ENCODE assay signal across 9 cellular contexts in the genomic region with DNA sequence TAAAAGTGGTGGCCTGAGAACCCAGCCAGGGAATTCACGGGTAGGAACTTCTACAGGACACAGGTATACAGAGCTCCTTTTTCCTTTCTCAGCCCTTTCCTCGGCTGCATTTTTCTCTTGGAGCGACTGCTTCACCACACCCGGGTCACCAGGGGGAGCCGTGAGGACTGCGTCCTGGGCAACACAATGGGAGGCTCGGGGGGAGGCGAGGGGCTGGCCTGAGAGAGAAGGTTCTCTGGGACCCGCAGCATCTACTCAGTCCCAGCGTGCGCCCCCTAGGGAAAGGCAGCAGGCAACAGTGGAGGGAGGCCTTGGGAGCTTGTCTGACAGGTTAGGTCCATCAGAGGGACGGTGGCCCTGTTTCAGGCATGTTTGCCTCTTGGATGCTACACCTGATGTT. TPM values are rescaled to one million over a fixed set of nuclear protein-coding genes. Genes with fewer than 3 reads are reported as not detected.
DNase-seq lines count a peak whose midpoint lies in the region; ATAC-seq, FAIRE-seq and TF ChIP-seq lines count a peak whose summit lies in the region.
"Not testable (repeated sequence)": the region's sequence is repeated elsewhere in the genome, so short reads cannot be mapped to it uniquely, and the experiment has no call there.
"Had no signal": no experiment of that assay in that cellular context is flagged by ENCODE, and none has a peak within 500 bp of the region (broad histone marks: within the 10 kb centered on the region; RNA-seq: fewer than 3 reads in every experiment).

No MANE protein-coding gene starts in this region.

- H3K4me1 ChIP-seq in H9 (ENCODE audit: insufficient read depth, low read length); SJSA1 (replicated peaks); adipocyte (ENCODE audit: control insufficient read depth, insufficient read depth, low read length); HepG2 (ENCODE audit: insufficient read depth, low read length); spleen: not testable (repeated sequence)

- TF ChIP-seq CTCF in H9 (conservative IDR thresholded peaks at IDR 0.05) (peak; percentile 80), fibroblast of mammary gland (conservative IDR thresholded peaks at IDR 0.05; ENCODE audit: control insufficient read depth, insufficient read depth, low read depth, low read length) (peak; percentile 37), HepG2 (CRISPR knock-in tag; IDR thresholded peaks at IDR 0.05) (peak; percentile 41), spleen (IDR thresholded peaks at IDR 0.05 in 8 of 11, conservative IDR thresholded peaks at IDR 0.05 in 3 of 11) (peak in 4 of 11 experiments; percentile 7 to 47 (median 26))

- H4K5ac ChIP-seq in H9 (ENCODE audit: insufficient read length, low read depth, low read length): not testable (repeated sequence)

- intact Hi-C loops in HepG2 (cut with micrococcal nuclease; ENCODE audit: unreplicated experiment); spleen (cut with DNase I; ENCODE audit: low total_unique reads): not testable (repeated sequence)

- H2BK20ac ChIP-seq in H9 (ENCODE audit: low read depth, low read length, poor library complexity, severe bottlenecking): not testable (repeated sequence)

- not testable (repeated sequence) for TF ChIP-seq POLR2A in HepG2 (IDR thresholded peaks at IDR 0.05; ENCODE audit: insufficient read depth in 1 of 2, low read depth in 2 of 2, low read length in 2 of 2); spleen (IDR thresholded peaks at IDR 0.05)

- BruUV-seq in HepG2 (replicated peaks; lab: Mats Ljungman, UMichigan): not testable (repeated sequence)

- H3K9me3 Mint-ChIP-seq in H9: not testable (repeated sequence)

- not testable (repeated sequence) for H2BK12ac ChIP-seq in H9 (ENCODE audit: insufficient read length, low read depth, low read length)

- H3K14ac ChIP-seq in H9 (ENCODE audit: insufficient read depth, low read length): not testable (repeated sequence)

- no CpG with 5 or more reads among the region's 12 CpGs for WGBS in H9 (ENCODE audit: extremely low coverage, insufficient read length, low lambda C conversion rate)
- WGBS in HepG2 (ENCODE audit: low lambda C conversion rate): 0% methylated on average over 3 of the region's 12 CpGs
- WGBS in spleen, 5 donors: 23 to 47% (median 35%) methylated on average over 12 of the region's 12 CpGs

- H3T11ph ChIP-seq in H9 (ENCODE audit: low read length): not testable (repeated sequence)

- TF ChIP-seq EP300 in HepG2 (IDR thresholded peaks at IDR 0.05; ENCODE audit: low read depth in 2 of 2, low read length in 2 of 2); HepG2 (CRISPR knock-in tag; IDR thresholded peaks at IDR 0.05; ENCODE audit: borderline replicate concordance): not testable (repeated sequence)

- not testable (repeated sequence) for H3K18ac ChIP-seq in H9 (ENCODE audit: insufficient read length, low read depth, low read length)

- not testable (repeated sequence) for H3K27ac Mint-ChIP-seq in H9

- H3K9ac ChIP-seq in H9 (ENCODE audit: extremely low read depth, insufficient read length, low read length); adipocyte (ENCODE audit: low read length); HepG2 (ENCODE audit: insufficient read depth, low read depth, low read length): not testable (repeated sequence)

- H2AK5ac ChIP-seq in H9 (ENCODE audit: insufficient read length, low read length): not testable (repeated sequence)

- H3K4me3 ChIP-seq in SJSA1; adipocyte (ENCODE audit: low read length); fibroblast of mammary gland (ENCODE audit: control insufficient read depth, low read depth, low read length); HepG2 (replicated peaks in 1 of 3; ENCODE audit: insufficient read depth in 1 of 3, low read depth in 2 of 3, low read length in 3 of 3); spleen: not testable (repeated sequence)

- peak; percentile 98 for ATAC-seq in HepG2

- H3K36me3 Mint-ChIP-seq in H9 (ENCODE audit: insufficient read depth in 1 of 3, low read depth in 3 of 3): not testable (repeated sequence)

- in situ Hi-C loops in HepG2 (cut with HindIII; ENCODE audit: extremely low pct_ligation_motif_present, low pct_unique_long_range_greater_than_20kb): not testable (repeated sequence)

- H3K4me1 Mint-ChIP-seq in H9: not testable (repeated sequence)

- POLR2A ChIA-PET in HepG2 (lab: Yijun Ruan, JAX): not testable (repeated sequence)

- not testable (repeated sequence) for H2BK120ac ChIP-seq in H9 (ENCODE audit: low read depth, low read length, poor library complexity, severe bottlenecking)

- not testable (repeated sequence) for H3K56ac ChIP-seq in H9 (ENCODE audit: insufficient read length, low read depth, low read length)

- H3K4me3 Mint-ChIP-seq in H9: not testable (repeated sequence)

- not testable (repeated sequence) for H3K4ac ChIP-seq in H9 (ENCODE audit: low read depth, low read length)

- H3K4me2 ChIP-seq in H9 (ENCODE audit: insufficient read depth, insufficient read length, low read length); HepG2 (ENCODE audit: low read depth, low read length): not testable (repeated sequence)

- H3K79me1 ChIP-seq in H9 (ENCODE audit: insufficient read depth, low read depth, low read length, poor library complexity, severe bottlenecking): not testable (repeated sequence)

- not testable (repeated sequence) for H3K27ac ChIP-seq in H9 (ENCODE audit: insufficient read length, low read depth, low read length); SJSA1; HepG2 (ENCODE audit: extremely low read length, insufficient read depth, low read length); spleen

- not testable (repeated sequence) for H3K23ac ChIP-seq in H9 (ENCODE audit: insufficient read length, low read depth, low read length)

- H3K27me3 ChIP-seq in H9 (ENCODE audit: insufficient read depth, low read length); SJSA1 (replicated peaks); adipocyte (replicated peaks; ENCODE audit: control insufficient read depth, insufficient read depth, low read length); HepG2 (ENCODE audit: control insufficient read depth in 1 of 2, insufficient read depth in 2 of 2, low read length in 2 of 2); spleen (replicated peaks in 1 of 7): not testable (repeated sequence)

- DNase-seq in COLO668 (lab: John Stamatoyannopoulos, UW; ENCODE audit: unreplicated experiment): peak; percentile 37
- DNase-seq in H9: peak; percentile 94
- DNase-seq in NCI-H1694 treated with DMSO at 0.1 percent for 48 hours (lab: John Stamatoyannopoulos, UW): peak; percentile 13
- DNase-seq in SJSA1 (ENCODE audit: low read depth in 1 of 2, low spot score in 2 of 2): peak; percentile 65 to 91
- peak; percentile 38 for DNase-seq in adipocyte (ENCODE audit: low read depth)
- DNase-seq in fibroblast of mammary gland (ENCODE audit: low read depth): peak; percentile 32
- peak; percentile 75 for DNase-seq in HepG2 (ENCODE audit: low spot score)
- DNase-seq in spleen: peak; percentile 56

- CTCF ChIA-PET in HepG2 (lab: Yijun Ruan, JAX; ENCODE audit: low intra/inter-chr PET ratio, low total read pairs): interaction anchor here (0.7 kb wide), 1 partner anchor 43 kb away, joined by 5 read pairs; no protein-coding TSS in a partner anchor

- not testable (repeated sequence) for H3K23me2 ChIP-seq in H9 (ENCODE audit: insufficient read length, low read depth, low read length, poor library complexity, severe bottlenecking)

- not testable (repeated sequence) for H3K9me3 ChIP-seq in H9 (ENCODE audit: control insufficient read depth, low read depth, low read length); SJSA1 (replicated peaks); adipocyte (ENCODE audit: control insufficient read depth, low read length); HepG2 (ENCODE audit: low read length); spleen

- H2AFZ ChIP-seq in H9 (ENCODE audit: low read length); HepG2 (ENCODE audit: low read length): not testable (repeated sequence)

- TF ChIP-seq RAD21 in HepG2 (CRISPR knock-in tag; IDR thresholded peaks at IDR 0.05): not testable (repeated sequence)

- not testable (repeated sequence) for H2BK15ac ChIP-seq in H9 (ENCODE audit: low read depth, low read length)

- H4K91ac ChIP-seq in H9 (ENCODE audit: insufficient read length, low read depth, low read length): not testable (repeated sequence)

- not testable (repeated sequence) for H2BK5ac ChIP-seq in H9 (ENCODE audit: insufficient read length, low read length)

- H3K27me3 Mint-ChIP-seq in H9 (ENCODE audit: low read depth): not testable (repeated sequence)

- peak; percentile 86 for FAIRE-seq in HepG2 (lab: Jason Lieb, UNC)

- not testable (repeated sequence) for H4K20me1 ChIP-seq in H9 (ENCODE audit: control insufficient read depth, insufficient read depth, insufficient read length); HepG2 (ENCODE audit: insufficient read depth, low read length)

- H3K36me3 ChIP-seq in SJSA1; adipocyte (ENCODE audit: control insufficient read depth, insufficient read depth, low read length, severe bottlenecking); HepG2 (replicated peaks in 1 of 2; ENCODE audit: control insufficient read depth in 1 of 2, insufficient read depth in 2 of 2, low read length in 2 of 2): not testable (repeated sequence)
- H3K36me3 ChIP-seq in spleen: peaks cover 0 to 30% (median 5%) of the 10 kb centered on the region in 6 donors

- H4K8ac ChIP-seq in H9 (replicated peaks; ENCODE audit: insufficient read length, low read depth, low read length): not testable (repeated sequence)

- H3K79me2 ChIP-seq in H9 (ENCODE audit: insufficient read depth, low read length); HepG2 (ENCODE audit: insufficient read depth, low read length): not testable (repeated sequence)

RNA-seq across cellular contexts. Expression of gene RABL2B, which starts 8.3 kb away (rescaled TPM):
- total RNA-seq in H9 (2021): 18.1 and 19.0 TPM in 2 replicates
- total RNA-seq in SJSA1 (2014; rRNA removed; shearing (Covaris generic)): 5.3 and 6.3 TPM in 2 replicates
- 4.9 and 8.0 TPM in 2 replicates for total RNA-seq in HepG2 (2016; rRNA removed; fragmentation: Illumina TruSeq; extraction: Trizol)
- 9.0 and 9.7 TPM in 2 replicates for total RNA-seq in HepG2 (2016; cell fraction: cytosol; rRNA removed; fragmentation: Illumina TruSeq; extraction: Trizol; ENCODE audit: low read depth)
- total RNA-seq in HepG2 (2016; cell fraction: insoluble cytoplasmic fraction; rRNA removed; fragmentation: Illumina TruSeq; extraction: Trizol): 4.5 and 7.5 TPM in 2 replicates
- total RNA-seq in HepG2 (2016; cell fraction: membrane; rRNA removed; fragmentation: Illumina TruSeq; extraction: Trizol): 5.4 and 9.1 TPM in 2 replicates
- 12.7 and 14.3 TPM in 2 replicates for total RNA-seq in HepG2 (2016; cell fraction: nucleus; rRNA removed; fragmentation: Illumina TruSeq; extraction: Trizol)
- polyA plus RNA-seq in HepG2 (2011; rRNA removed): 27.9 and 28.3 TPM in 2 replicates
- 8.2 and 9.8 TPM in 2 replicates for polyA plus RNA-seq in HepG2 (2011; cell fraction: cytosol; rRNA removed)
- 75.3 and 87.9 TPM in 2 replicates for polyA plus RNA-seq in HepG2 (2011; cell fraction: nucleus; rRNA removed)
- polyA plus RNA-seq in HepG2 (2012): 9.5 and 9.6 TPM in 2 replicates
- 4.1 and 6.8 TPM in 2 replicates for polyA plus RNA-seq in HepG2 (2016; cell fraction: cytosol; fragmentation: Illumina TruSeq; extraction: Trizol; ENCODE audit: low read depth)
- polyA plus RNA-seq in HepG2 (2016; cell fraction: insoluble cytoplasmic fraction; fragmentation: Illumina TruSeq; extraction: Trizol; ENCODE audit: low read depth): 11.8 and 12.5 TPM in 2 replicates
- polyA plus RNA-seq in HepG2 (2016; cell fraction: membrane; fragmentation: Illumina TruSeq; extraction: Trizol; ENCODE audit: low read depth): 8.9 and 10.0 TPM in 2 replicates
- 38.4 and 47.1 TPM in 2 replicates for polyA plus RNA-seq in HepG2 (2016; cell fraction: nucleus; fragmentation: Illumina TruSeq; extraction: Trizol; ENCODE audit: insufficient read depth, low read depth)
- 16.1 and 22.0 TPM in 2 replicates for polyA minus RNA-seq in HepG2 (2011; rRNA and poly(A)+ RNA removed; ENCODE audit: low replicate concordance)
- polyA minus RNA-seq in HepG2 (2011; cell fraction: cytosol; rRNA and poly(A)+ RNA removed): 4.2 and 4.7 TPM in 2 replicates
- polyA minus RNA-seq in HepG2 (2011; cell fraction: nucleus; rRNA and poly(A)+ RNA removed): 21.5 and 23.5 TPM in 2 replicates
- total RNA-seq in spleen: 10 to 100 TPM; 17.1 to 46.9 (median 20.7) TPM
- polyA plus RNA-seq in spleen: 10 to 100 TPM; 14.5 to 21.4 (median 14.9) TPM

RNA-seq across cellular contexts. Expression of gene ACR, which starts 37.1 kb away (rescaled TPM):
- 0.35 TPM in 1 of 2 replicates, not detected in the other for total RNA-seq in H9 (2021)
- not detected in 2 replicates for total RNA-seq in SJSA1 (2014; rRNA removed; shearing (Covaris generic))
- not detected in 2 replicates for total RNA-seq in HepG2 (2016; rRNA removed; fragmentation: Illumina TruSeq; extraction: Trizol)
- total RNA-seq in HepG2 (2016; cell fraction: cytosol; rRNA removed; fragmentation: Illumina TruSeq; extraction: Trizol; ENCODE audit: low read depth): not detected in 2 replicates
- total RNA-seq in HepG2 (2016; cell fraction: insoluble cytoplasmic fraction; rRNA removed; fragmentation: Illumina TruSeq; extraction: Trizol): not detected in 2 replicates
- total RNA-seq in HepG2 (2016; cell fraction: membrane; rRNA removed; fragmentation: Illumina TruSeq; extraction: Trizol): not detected in 2 replicates
- total RNA-seq in HepG2 (2016; cell fraction: nucleus; rRNA removed; fragmentation: Illumina TruSeq; extraction: Trizol): not detected in 2 replicates
- polyA plus RNA-seq in HepG2 (2011; rRNA removed): 0.15 and 0.29 TPM in 2 replicates
- polyA plus RNA-seq in HepG2 (2011; cell fraction: cytosol; rRNA removed): 0.04 and 0.12 TPM in 2 replicates
- 0.51 and 0.73 TPM in 2 replicates for polyA plus RNA-seq in HepG2 (2011; cell fraction: nucleus; rRNA removed)
- 0.44 TPM in 1 of 2 replicates, not detected in the other for polyA plus RNA-seq in HepG2 (2012)
- polyA plus RNA-seq in HepG2 (2016; cell fraction: cytosol; fragmentation: Illumina TruSeq; extraction: Trizol; ENCODE audit: low read depth): not detected in 2 replicates
- polyA plus RNA-seq in HepG2 (2016; cell fraction: insoluble cytoplasmic fraction; fragmentation: Illumina TruSeq; extraction: Trizol; ENCODE audit: low read depth): not detected in 2 replicates
- not detected in 2 replicates for polyA plus RNA-seq in HepG2 (2016; cell fraction: membrane; fragmentation: Illumina TruSeq; extraction: Trizol; ENCODE audit: low read depth)
- not detected in 2 replicates for polyA plus RNA-seq in HepG2 (2016; cell fraction: nucleus; fragmentation: Illumina TruSeq; extraction: Trizol; ENCODE audit: insufficient read depth, low read depth)
- polyA minus RNA-seq in HepG2 (2011; rRNA and poly(A)+ RNA removed; ENCODE audit: low replicate concordance): not detected in 2 replicates
- polyA minus RNA-seq in HepG2 (2011; cell fraction: cytosol; rRNA and poly(A)+ RNA removed): not detected in 2 replicates
- 0.62 and 0.77 TPM in 2 replicates for polyA minus RNA-seq in HepG2 (2011; cell fraction: nucleus; rRNA and poly(A)+ RNA removed)
- 10 to 100 TPM in 1 of 7 donors, 1 to 10 TPM in 5, under 1 TPM in 1; 0.88 to 12.5 (median 2.3) TPM for total RNA-seq in spleen
- polyA plus RNA-seq in spleen: 1 to 10 TPM in 1 of 3 donors, under 1 TPM in 2; 0.21 to 1.2 (median 0.67) TPM
- total RNA-seq: activated B cell treated with CpG ODN at 0.5 μM for 24 hours had no signal

Comparison
In these comparisons a context has a peak if more than half of its experiments do, and no peak if none do; other contexts are left out.
1. DNase-seq: peak in every context shown above with its lines; median percentile 94 in H9; 78 in SJSA1; 75 in HepG2; 56 in spleen; 38 in adipocyte; 37 in COLO668; 32 in fibroblast of mammary gland; 13 in NCI-H1694 treated with DMSO at 0.1 percent for 48 hours.